1 cellular context compared by ENCODE assay signal in the genomic region with DNA sequence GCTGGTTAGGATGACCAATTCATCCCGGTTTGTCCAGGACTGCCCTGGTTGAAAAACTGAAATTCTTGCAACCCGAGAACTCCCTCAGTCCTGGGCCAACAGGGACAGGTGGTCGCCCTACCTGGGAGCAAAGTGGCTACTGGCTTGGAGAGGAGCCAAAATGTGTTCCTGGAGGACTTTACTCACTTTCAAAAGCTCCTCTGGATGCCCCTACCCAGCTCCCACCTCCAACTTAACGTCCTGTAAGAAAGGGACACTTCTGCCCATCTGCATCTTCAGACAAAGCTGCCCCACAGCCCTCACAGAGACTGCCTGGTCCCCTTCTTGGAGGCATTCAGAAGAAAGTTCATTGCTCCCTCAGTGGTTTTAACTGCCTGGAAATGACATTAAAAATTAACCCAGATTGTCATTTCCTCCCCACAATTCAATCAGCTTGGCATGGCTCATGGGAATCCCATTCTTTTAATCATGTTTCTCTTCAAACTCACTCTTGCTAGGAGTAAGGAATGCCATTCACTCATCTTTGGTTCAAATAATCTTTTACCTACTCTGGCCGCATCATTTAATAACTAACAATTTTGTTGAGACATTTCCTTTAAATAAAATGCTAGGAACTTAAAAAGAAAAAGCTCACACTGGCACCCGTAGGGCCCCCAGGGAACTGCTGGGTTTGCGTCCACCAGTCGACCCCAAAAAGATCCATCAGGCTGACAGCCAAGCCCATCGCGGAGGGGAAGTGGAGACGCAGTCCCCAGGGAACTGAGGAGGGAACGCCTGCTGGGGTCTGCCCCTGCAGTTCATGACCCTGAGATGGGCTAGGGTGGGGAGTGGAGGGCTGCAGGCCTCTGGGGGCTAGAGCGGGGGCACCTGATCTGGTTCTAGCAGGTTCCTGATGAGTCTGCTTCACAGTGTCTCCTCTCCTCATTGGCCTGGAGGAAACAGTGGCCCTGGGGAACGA.
TF ChIP-seq lines count a peak whose summit lies in the region.

No MANE protein-coding gene starts in this region.

TF ChIP-seq in HCT116, 20 proteins besides CTCF, POLR2A, EP300 and RAD21 (continued from another document):
- TF ChIP-seq, protein P1, sequence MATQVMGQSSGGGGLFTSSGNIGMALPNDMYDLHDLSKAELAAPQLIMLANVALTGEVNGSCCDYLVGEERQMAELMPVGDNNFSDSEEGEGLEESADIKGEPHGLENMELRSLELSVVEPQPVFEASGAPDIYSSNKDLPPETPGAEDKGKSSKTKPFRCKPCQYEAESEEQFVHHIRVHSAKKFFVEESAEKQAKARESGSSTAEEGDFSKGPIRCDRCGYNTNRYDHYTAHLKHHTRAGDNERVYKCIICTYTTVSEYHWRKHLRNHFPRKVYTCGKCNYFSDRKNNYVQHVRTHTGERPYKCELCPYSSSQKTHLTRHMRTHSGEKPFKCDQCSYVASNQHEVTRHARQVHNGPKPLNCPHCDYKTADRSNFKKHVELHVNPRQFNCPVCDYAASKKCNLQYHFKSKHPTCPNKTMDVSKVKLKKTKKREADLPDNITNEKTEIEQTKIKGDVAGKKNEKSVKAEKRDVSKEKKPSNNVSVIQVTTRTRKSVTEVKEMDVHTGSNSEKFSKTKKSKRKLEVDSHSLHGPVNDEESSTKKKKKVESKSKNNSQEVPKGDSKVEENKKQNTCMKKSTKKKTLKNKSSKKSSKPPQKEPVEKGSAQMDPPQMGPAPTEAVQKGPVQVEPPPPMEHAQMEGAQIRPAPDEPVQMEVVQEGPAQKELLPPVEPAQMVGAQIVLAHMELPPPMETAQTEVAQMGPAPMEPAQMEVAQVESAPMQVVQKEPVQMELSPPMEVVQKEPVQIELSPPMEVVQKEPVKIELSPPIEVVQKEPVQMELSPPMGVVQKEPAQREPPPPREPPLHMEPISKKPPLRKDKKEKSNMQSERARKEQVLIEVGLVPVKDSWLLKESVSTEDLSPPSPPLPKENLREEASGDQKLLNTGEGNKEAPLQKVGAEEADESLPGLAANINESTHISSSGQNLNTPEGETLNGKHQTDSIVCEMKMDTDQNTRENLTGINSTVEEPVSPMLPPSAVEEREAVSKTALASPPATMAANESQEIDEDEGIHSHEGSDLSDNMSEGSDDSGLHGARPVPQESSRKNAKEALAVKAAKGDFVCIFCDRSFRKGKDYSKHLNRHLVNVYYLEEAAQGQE (IDR thresholded peaks at IDR 0.05; ENCODE audit: low read depth), result no peak
- TF ChIP-seq JUND (IDR thresholded peaks at IDR 0.05), result no peak
- TF ChIP-seq ZFX (IDR thresholded peaks at IDR 0.05), result no peak
- no peak for TF ChIP-seq SIN3A (IDR thresholded peaks at IDR 0.05; ENCODE audit: low read depth)
- no peak for TF ChIP-seq EGR1 (IDR thresholded peaks at IDR 0.05; ENCODE audit: low read depth)
- no peak for TF ChIP-seq ELF1 (IDR thresholded peaks at IDR 0.05; ENCODE audit: borderline replicate concordance, low read depth)
- no peak for TF ChIP-seq FOSL1 (IDR thresholded peaks at IDR 0.05; ENCODE audit: low read depth)
- TF ChIP-seq ZNF274 (IDR thresholded peaks at IDR 0.05; ENCODE audit: low read depth, low read length), result no peak
